8 cellular contexts compared by ENCODE assay signal in genomic region chr19:39126312-39126561, GRCh38. TPM values are rescaled to one million over a fixed set of nuclear protein-coding genes. Genes with fewer than 3 reads are reported as not detected.
A peak's percentile ranks its signal among the peaks of the same experiment; 100 is the strongest.
DNase-seq lines count a peak whose midpoint lies in the region; ATAC-seq and TF ChIP-seq lines count a peak whose summit lies in the region.

No MANE protein-coding gene starts in this region.

- DNase-seq in GM13976 (ENCODE audit: low spot score) = peak; percentile 31
- DNase-seq in WERI-Rb-1 = no peak
- no peak for DNase-seq in skeletal muscle cell (ENCODE audit: low read depth)
- no peak for DNase-seq in NCI-H69 (lab: John Stamatoyannopoulos, UW)
- no peak for DNase-seq in NCI-H82 (lab: John Stamatoyannopoulos, UW)
- no peak for DNase-seq in NOMO-1 treated with dmso at 0.1 percent for 144 hours (lab: John Stamatoyannopoulos, UW; ENCODE audit: unreplicated experiment)

- H3K4me3 ChIP-seq in WERI-Rb-1 (ENCODE audit: low read depth, low read length) (peak overlapping the region; percentile 74), gastroesophageal sphincter (peak overlapping the region; percentile 60 to 94), skeletal muscle cell (ENCODE audit: low read depth, low read length) (peak overlapping the region; percentile 83)

- 0 to 6% methylated on average over 5 to 6 of the region's 8 CpGs for WGBS in gastroesophageal sphincter (ENCODE audit: low coverage in 1 of 2), 2 donors

- H3K27me3 ChIP-seq in WERI-Rb-1 (ENCODE audit: insufficient read depth, low read depth, severe bottlenecking) (no peaks in the 10 kb centered on the region), gastroesophageal sphincter (no peaks in the 10 kb centered on the region)

- ATAC-seq in gastroesophageal sphincter (no peak), GM21786 (IDR thresholded peaks at IDR 0.05; ENCODE audit: unreplicated experiment) (no peak)

- in situ Hi-C loops in GM13976 (cut with MboI; ENCODE audit: low sequenced_read_pairs, unreplicated experiment) = loop anchor here (10.0 kb wide), 1 partner anchor 209 kb away; the partner anchor contains the start of gene GMFG

- peaks cover 2% of the 10 kb centered on the region; the same call in 1 of the 2 replicates for H3K36me3 ChIP-seq in WERI-Rb-1
- H3K36me3 ChIP-seq in gastroesophageal sphincter = no peaks in the 10 kb centered on the region

- TF ChIP-seq CTCF in GM13976 (IDR thresholded peaks at IDR 0.05; ENCODE audit: borderline replicate concordance, control extremely low read depth, extremely low read depth, insufficient read depth, missing control alignments) = no peak
- no peak for TF ChIP-seq CTCF in WERI-Rb-1 (IDR thresholded peaks at IDR 0.05; ENCODE audit: low read depth, low read length)
- no peak for TF ChIP-seq CTCF in gastroesophageal sphincter (IDR thresholded peaks at IDR 0.05)

- TF ChIP-seq EP300 in gastroesophageal sphincter (IDR thresholded peaks at IDR 0.05) = no peak

- H3K9me3 ChIP-seq in WERI-Rb-1 (ENCODE audit: severe bottlenecking) (no peaks in the 10 kb centered on the region), gastroesophageal sphincter (no peaks in the 10 kb centered on the region)

- H3K27ac ChIP-seq in WERI-Rb-1 (peak overlapping the region; percentile 96), gastroesophageal sphincter (peak overlapping the region; percentile 9 to 90 (median 84))

- peaks cover 0 to 66% (median 34%) of the 10 kb centered on the region in 3 donors for H3K4me1 ChIP-seq in gastroesophageal sphincter

- no peak for TF ChIP-seq POLR2A in gastroesophageal sphincter (IDR thresholded peaks at IDR 0.05)

RNA-seq across cellular contexts. Expression of gene PAK4, which starts 0.7 kb away (rescaled TPM):
- 10 to 100 TPM in 1 of 4 donors, 1 to 10 TPM in 3; 6.1 to 16.3 (median 7.5) TPM for total RNA-seq in gastroesophageal sphincter

RNA-seq across cellular contexts. Expression of gene ACP7, which starts 42.1 kb away (rescaled TPM):
- total RNA-seq in gastroesophageal sphincter = under 1 TPM in 1 of 4 donors, not detected in 3; 0.08 TPM
